8 cellular contexts compared by ENCODE assay signal in genomic region chr4:87390931-87391782, GRCh38. TPM values are rescaled to one million over a fixed set of nuclear protein-coding genes. Genes with fewer than 3 reads are reported as not detected.
DNase-seq lines count a peak whose midpoint lies in the region; ATAC-seq, FAIRE-seq and TF ChIP-seq lines count a peak whose summit lies in the region.

TSS of gene HSD17B11 (minus strand) at chr4:87391188. CDS start at chr4:87391070, 118 bp downstream.

- peaks cover 36% of the 10 kb centered on the region for H3K79me2 ChIP-seq in OCI-LY3 (ENCODE audit: low read length)

- H3K9me3 Mint-ChIP-seq in endothelial cell (ENCODE audit: unreplicated experiment) (no peaks in the 10 kb centered on the region), mesothelial cell of epicardium (peaks cover 14% of the 10 kb centered on the region)

- peaks cover 7% of the 10 kb centered on the region for H3K27me3 Mint-ChIP-seq in endothelial cell (ENCODE audit: unreplicated experiment)
- H3K27me3 Mint-ChIP-seq in mesothelial cell of epicardium (ENCODE audit: low read depth) = no peaks in the 10 kb centered on the region

- H3K4me3 ChIP-seq in OCI-LY3 (ENCODE audit: low read length) = peak within 1 kb of the TSS; percentile 79

- H3K4me1 Mint-ChIP-seq in endothelial cell (ENCODE audit: unreplicated experiment) (peaks cover 19% of the 10 kb centered on the region), mesothelial cell of epicardium (peaks cover 20% of the 10 kb centered on the region)

- H3K36me3 ChIP-seq in OCI-LY3 (replicated peaks; ENCODE audit: low read depth, low read length) = no peaks in the 10 kb centered on the region

- peak within 1 kb of the TSS; percentile 98 for H3K4me2 ChIP-seq in OCI-LY3 (ENCODE audit: low read length)

- H3K4me1 ChIP-seq in OCI-LY3 (ENCODE audit: low read length) = 0 out of 2 replicates have a peak, but pooled peaks cover 11% of the 10 kb centered on the region

- FAIRE-seq in D721Med (lab: Jason Lieb, UNC) = no peak

- peaks cover 9% of the 10 kb centered on the region; the same call in 1 of the 2 replicates for H3K27me3 ChIP-seq in OCI-LY3 (ENCODE audit: low read depth, low read length)

- H3K27ac Mint-ChIP-seq in endothelial cell (ENCODE audit: unreplicated experiment) = peak within 1 kb of the TSS; percentile 95
- H3K27ac Mint-ChIP-seq in mesothelial cell of epicardium = peak within 1 kb of the TSS; percentile 93

- H3K9me3 ChIP-seq in OCI-LY3 (ENCODE audit: insufficient read depth, low read length) = no peaks in the 10 kb centered on the region

- ATAC-seq in GM21515 (IDR thresholded peaks at IDR 0.05; ENCODE audit: unreplicated experiment) = peak; percentile 100

- peak within 1 kb of the TSS; percentile 44 for H3K27ac ChIP-seq in OCI-LY3 (ENCODE audit: low read length)

- H4K20me1 ChIP-seq in OCI-LY3 (ENCODE audit: insufficient read depth, low read length) = no peaks in the 10 kb centered on the region

- H3K36me3 Mint-ChIP-seq in endothelial cell (ENCODE audit: low read depth, unreplicated experiment) = no peaks in the 10 kb centered on the region
- H3K36me3 Mint-ChIP-seq in mesothelial cell of epicardium = peaks cover 9% of the 10 kb centered on the region

- H3K4me3 Mint-ChIP-seq in endothelial cell (ENCODE audit: unreplicated experiment) = peak within 1 kb of the TSS; percentile 95
- peak within 1 kb of the TSS; percentile 90 for H3K4me3 Mint-ChIP-seq in mesothelial cell of epicardium

- DNase-seq in D721Med (ENCODE audit: insufficient read length, low spot score) (peak; percentile 45), HuH-7 (ENCODE audit: low spot score) (peak; percentile 87), endothelial cell (ENCODE audit: low spot score) (peak; percentile 80), mesothelial cell of epicardium (ENCODE audit: low spot score in 2 of 2, unreplicated experiment in 2 of 2) (peak; percentile 40 to 69)
- peak; percentile 85 for DNase-seq in activated CD8-positive, alpha-beta memory T cell treated with anti-CD3 and anti-CD28 coated beads, Interleukin-2, amount 50 U/mL, for 48 hours
- peak; percentile 71 to 72 for DNase-seq in stimulated activated CD8-positive, alpha-beta memory T cell treated with anti-CD3 and anti-CD28 coated beads, Interleukin-15, amount 100 ng/mL, for 48 hours (ENCODE audit: low read depth in 2 of 2)

- H2AFZ ChIP-seq in OCI-LY3 (ENCODE audit: low read depth, low read length) = peak within 1 kb of the TSS; percentile 98

- peak within 1 kb of the TSS; percentile 78 for H3K9ac ChIP-seq in OCI-LY3 (ENCODE audit: low read length)

- TF ChIP-seq CTCF in D721Med (IDR thresholded peaks at IDR 0.05; ENCODE audit: insufficient read depth, missing control alignments) (no peak), OCI-LY3 (IDR thresholded peaks at IDR 0.05; ENCODE audit: low read depth, low read length) (peak; percentile 33; the same call in 1 of the 2 replicates), endothelial cell (IDR thresholded peaks at IDR 0.05; ENCODE audit: unreplicated experiment) (no peak), mesothelial cell of epicardium (IDR thresholded peaks at IDR 0.05; ENCODE audit: unreplicated experiment) (no peak)

RNA-seq across cellular contexts. Expression of gene HSD17B11, which starts in this region (rescaled TPM):
- total RNA-seq in endothelial cell (ENCODE audit: unreplicated experiment) = 27.2 TPM
- 18.7 to 23.4 TPM (median 19.2 TPM) in 3 replicates for total RNA-seq in mesothelial cell of epicardium

Comparison
In these comparisons a context has a peak if more than half of its experiments do, and no peak if none do; other contexts are left out.
1. Peak in every context shown above with its lines: DNase-seq, ATAC-seq, H3K4me3 ChIP-seq and H3K27ac ChIP-seq.